ENCODE assay signal across 9 cellular contexts in genomic region chr3:161415506-161416231, GRCh38. TPM values are rescaled to one million over a fixed set of nuclear protein-coding genes. Genes with fewer than 3 reads are reported as not detected.
A peak's percentile ranks its signal among the peaks of the same experiment; 100 is the strongest.
DNase-seq lines count a peak whose midpoint lies in the region; ATAC-seq and TF ChIP-seq lines count a peak whose summit lies in the region.
"Had no signal": no experiment of that assay in that cellular context is flagged by ENCODE, and none has a peak within 500 bp of the region (broad histone marks: within the 10 kb centered on the region; RNA-seq: fewer than 3 reads in every experiment).

No MANE protein-coding gene starts in this region.

- H2AFZ ChIP-seq in mammary epithelial cell (ENCODE audit: low read depth, low read length): peak overlapping the region; percentile 72

- H3K4me1 ChIP-seq in mammary epithelial cell (ENCODE audit: insufficient read depth, low read length) (peaks cover 39% of the 10 kb centered on the region), thoracic aorta (ENCODE audit: control insufficient read depth in 1 of 2, low read depth in 2 of 2) (peaks cover 24 to 34% of the 10 kb centered on the region in 2 donors)

- CTCF ChIA-PET in mammary epithelial cell (lab: Charles Lee; ENCODE audit: low non-redundant PET): interaction anchor here (0.6 kb wide), 1 partner anchor 25 kb away, joined by 3 read pairs; no protein-coding TSS in a partner anchor

- in situ Hi-C loops in mammary epithelial cell (cut with MboI; ENCODE audit: low sequenced_read_pairs in 2 of 2): loop anchor here in 1 of 2 donors (10.0 to 25.0 kb wide), 2 partner anchors 703 to 851 kb away; partner anchors contain the start of gene KPNA4

- BruUV-seq in mammary epithelial cell (replicated peaks; lab: Mats Ljungman, UMichigan): no TSS peak

- peak overlapping the region; percentile 58 for H3K4me2 ChIP-seq in mammary epithelial cell (ENCODE audit: insufficient read depth, low read depth, low read length)

- peaks cover 0 to 2% (median 0%) of the 10 kb centered on the region in 6 donors for H3K9me3 Mint-ChIP-seq in immature natural killer cell
- no peaks in the 10 kb centered on the region for H3K9me3 Mint-ChIP-seq in natural killer cell treated with Interleukin-12 subunit alpha and Interleukin-12 subunit beta and Interleukin-15 and Interleukin-18, amount 100 ng/mL, for 72 hours

- intact Hi-C loops in mammary epithelial cell (cut with micrococcal nuclease): loop anchor here (5.0 kb wide), 1 partner anchor 848 kb away; the partner anchor contains the start of gene KPNA4
- intact Hi-C loops in left colon (cut with DNase I, micrococcal nuclease): no loop called here

- dilution Hi-C loops in mammary epithelial cell (cut with HindIII; ENCODE audit: low sequenced_read_pairs): no loop called here

- no peak overlapping the region for H3K27ac Mint-ChIP-seq in immature natural killer cell
- no peak overlapping the region for H3K27ac Mint-ChIP-seq in natural killer cell treated with Interleukin-12 subunit alpha and Interleukin-12 subunit beta and Interleukin-15 and Interleukin-18, amount 100 ng/mL, for 72 hours

- no peaks in the 10 kb centered on the region for H3K79me2 ChIP-seq in mammary epithelial cell (ENCODE audit: insufficient read depth, low read length)

- no peak overlapping the region for H3K4me3 Mint-ChIP-seq in immature natural killer cell
- H3K4me3 Mint-ChIP-seq in natural killer cell treated with Interleukin-12 subunit alpha and Interleukin-12 subunit beta and Interleukin-15 and Interleukin-18, amount 100 ng/mL, for 72 hours: no peak overlapping the region

- peaks cover 2 to 10% (median 3%) of the 10 kb centered on the region in 3 donors for H3K27me3 Mint-ChIP-seq in immature natural killer cell (ENCODE audit: low read depth in 3 of 3)
- peaks cover 8 to 14% of the 10 kb centered on the region in 2 donors for H3K27me3 Mint-ChIP-seq in natural killer cell treated with Interleukin-12 subunit alpha and Interleukin-12 subunit beta and Interleukin-15 and Interleukin-18, amount 100 ng/mL, for 72 hours

- no peaks in the 10 kb centered on the region for H3K27me3 ChIP-seq in mammary epithelial cell (ENCODE audit: insufficient read depth, low read length)
- no peaks in the 10 kb centered on the region for H3K27me3 ChIP-seq in thoracic aorta (replicated peaks; ENCODE audit: insufficient read depth)

- 6% methylated on average over 1 of the region's 1 CpG for WGBS in mammary epithelial cell (ENCODE audit: low coverage, missing lambda C conversion rate)

- no peaks in the 10 kb centered on the region for H3K36me3 ChIP-seq in mammary epithelial cell (ENCODE audit: insufficient read depth, low read length)
- H3K36me3 ChIP-seq in thoracic aorta: no peaks in the 10 kb centered on the region

- peak; percentile 35 for ATAC-seq in left colon
- peak; percentile 97 for ATAC-seq in thoracic aorta (ENCODE audit: insufficient number of reproducible peaks, low FRiP score, low read depth)
- no peak for ATAC-seq in natural killer cell treated with Interleukin-12 subunit alpha and Interleukin-12 subunit beta and Interleukin-15 and Interleukin-18, amount 100 ng/mL, for 72 hours

- H3K36me3 Mint-ChIP-seq in immature natural killer cell: no peaks in the 10 kb centered on the region
- no peaks in the 10 kb centered on the region for H3K36me3 Mint-ChIP-seq in natural killer cell treated with Interleukin-12 subunit alpha and Interleukin-12 subunit beta and Interleukin-15 and Interleukin-18, amount 100 ng/mL, for 72 hours

- H3K4me1 Mint-ChIP-seq in immature natural killer cell: no peaks in the 10 kb centered on the region
- no peaks in the 10 kb centered on the region for H3K4me1 Mint-ChIP-seq in natural killer cell treated with Interleukin-12 subunit alpha and Interleukin-12 subunit beta and Interleukin-15 and Interleukin-18, amount 100 ng/mL, for 72 hours (ENCODE audit: low read depth in 2 of 2)

- H3K4me3 ChIP-seq in mammary epithelial cell (replicated peaks in 1 of 3; ENCODE audit: insufficient read depth in 1 of 3, low read depth in 2 of 3, low read length in 3 of 3): peak overlapping the region in 1 of 3 experiments; percentile 21
- H3K4me3 ChIP-seq in thoracic aorta: no peak overlapping the region

- H3K9me3 ChIP-seq in mammary epithelial cell (replicated peaks; ENCODE audit: insufficient read depth, low read length) (peaks cover 4% of the 10 kb centered on the region), thoracic aorta (no peaks in the 10 kb centered on the region)

- H3K9ac ChIP-seq in mammary epithelial cell (ENCODE audit: insufficient read depth, low read length): peak overlapping the region; percentile 68

- H3K27ac ChIP-seq in mammary epithelial cell (ENCODE audit: insufficient read depth, low read depth, low read length) (peak overlapping the region; percentile 97), thoracic aorta (peak overlapping the region; percentile 39 to 64)

- no peaks in the 10 kb centered on the region for H4K20me1 ChIP-seq in mammary epithelial cell (ENCODE audit: insufficient read depth, low read length)

- TF ChIP-seq CTCF in mammary epithelial cell (conservative IDR thresholded peaks at IDR 0.05 in 1 of 2, IDR thresholded peaks at IDR 0.05 in 1 of 2; ENCODE audit: extremely low read depth in 1 of 2, insufficient read depth in 1 of 2, low read depth in 1 of 2, low read length in 2 of 2): no peak
- no peak for TF ChIP-seq CTCF in thoracic aorta (IDR thresholded peaks at IDR 0.05)

- DNase-seq in HT1080 (ENCODE audit: low read depth) (peak; percentile 57), mammary epithelial cell (peak; percentile 85), left colon (no peak), thoracic aorta (ENCODE audit: low spot score) (no peak), SW480 (ENCODE audit: low spot score) (no peak), immature natural killer cell (no peak), NCI-H2107 (lab: John Stamatoyannopoulos, UW) (no peak)
- no peak for DNase-seq in natural killer cell treated with Interleukin-12 subunit alpha and Interleukin-12 subunit beta and Interleukin-15 and Interleukin-18, amount 100 ng/mL, for 72 hours (ENCODE audit: low spot score)
- DNase-seq: MM.1S had no signal

RNA-seq across cellular contexts. Expression of gene SPTSSB, which starts 44.4 kb away (rescaled TPM):
- 0.23 TPM in 1 of 2 replicates, not detected in the other for total RNA-seq in HT1080 (2014; rRNA removed; shearing (Covaris generic))
- 0.02 TPM in 1 of 2 replicates, not detected in the other for polyA plus RNA-seq in HT1080 (2015; cell fraction: cytosol; rRNA removed)
- not detected in 2 replicates for polyA plus RNA-seq in HT1080 (2015; cell fraction: nucleus; rRNA removed)
- total RNA-seq in mammary epithelial cell (under 1 TPM in 1 of 2 donors, not detected in 1; 0.17 TPM), left colon (1 to 10 TPM in 1 of 2 donors, under 1 TPM in 1; 0.98 to 1.1 TPM), thoracic aorta (not detected)
- polyA plus RNA-seq in mammary epithelial cell (0.44 TPM), immature natural killer cell (100 to 1,000 TPM in 1 of 3 donors, 10 to 100 TPM in 2; 57.5 to 153 (median 70.0) TPM)
- polyA minus RNA-seq in mammary epithelial cell: not detected
- total RNA-seq in natural killer cell treated with Interleukin-12 subunit alpha and Interleukin-12 subunit beta and Interleukin-15 and Interleukin-18, amount 100 ng/mL, for 72 hours: not detected

Comparison
In these comparisons a context has a peak if more than half of its experiments do, and no peak if none do; other contexts are left out.
1. DNase-seq: peak in HT1080 (single experiment) and mammary epithelial cell (single experiment); none in left colon (0 of 2), thoracic aorta (single experiment), SW480 (single experiment), immature natural killer cell (0 of 3), NCI-H2107 (single experiment) and natural killer cell treated with Interleukin-12 subunit alpha and Interleukin-12 subunit beta and Interleukin-15 and Interleukin-18, amount 100 ng/mL, for 72 hours (single experiment).
2. ATAC-seq: peak in left colon (single experiment) and thoracic aorta (single experiment); none in natural killer cell treated with Interleukin-12 subunit alpha and Interleukin-12 subunit beta and Interleukin-15 and Interleukin-18, amount 100 ng/mL, for 72 hours (0 of 2).